8 cellular contexts compared by ENCODE assay signal in the genomic region with DNA sequence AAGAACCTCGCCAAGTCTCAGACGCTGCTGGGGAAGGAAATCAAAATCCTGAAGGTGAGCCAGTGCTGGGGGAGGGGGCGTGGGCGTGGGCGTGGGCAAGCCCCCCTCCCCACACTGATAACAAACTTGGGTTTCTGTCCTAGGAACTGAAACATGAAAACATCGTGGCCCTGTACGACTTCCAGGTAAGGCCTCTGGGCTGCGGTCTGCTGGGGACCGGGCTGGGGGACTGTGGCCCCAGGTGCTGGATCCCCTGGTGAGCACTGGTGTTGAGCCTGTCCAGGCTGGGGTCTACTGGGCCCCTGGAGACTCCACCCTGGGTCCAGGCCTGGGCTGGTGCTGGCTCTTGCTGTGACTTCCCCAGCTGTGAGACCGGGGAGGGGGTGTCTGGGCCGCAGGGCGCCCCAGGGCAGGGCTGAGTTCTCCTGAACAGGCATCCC. TPM values are rescaled to one million over a fixed set of nuclear protein-coding genes. Genes with fewer than 3 reads are reported as not detected.
DNase-seq lines count a peak whose midpoint lies in the region; ATAC-seq lines count a peak whose summit lies in the region.

No MANE protein-coding gene starts in this region.

- H3K4me1 Mint-ChIP-seq in immature natural killer cell, result peaks cover 11 to 26% of the 10 kb centered on the region in 2 donors

- peak overlapping the region; percentile 48 to 86 (median 82) for H3K9ac ChIP-seq in subcutaneous abdominal adipose tissue (ENCODE audit: low read length in 5 of 5)

- peaks cover 0 to 3% (median 0%) of the 10 kb centered on the region in 3 donors for H3K36me3 Mint-ChIP-seq in immature natural killer cell

- H3K27me3 ChIP-seq in subcutaneous abdominal adipose tissue (ENCODE audit: control insufficient read depth in 5 of 5, insufficient read depth in 4 of 5, low read length in 5 of 5), result no peaks in the 10 kb centered on the region

- ATAC-seq in GM18861 (IDR thresholded peaks at IDR 0.05; ENCODE audit: unreplicated experiment), result peak; percentile 10
- ATAC-seq in HG03064 (IDR thresholded peaks at IDR 0.05; ENCODE audit: low read depth, unreplicated experiment), result peak; percentile 19

- H3K9me3 Mint-ChIP-seq in immature natural killer cell, result no peaks in the 10 kb centered on the region

- peaks cover 0 to 19% (median 2%) of the 10 kb centered on the region in 5 donors for H3K36me3 ChIP-seq in subcutaneous abdominal adipose tissue (ENCODE audit: control insufficient read depth in 5 of 5, insufficient read depth in 5 of 5, low read length in 5 of 5)

- peak overlapping the region; percentile 83 to 86 (median 85) for H3K4me3 Mint-ChIP-seq in immature natural killer cell

- peaks cover 0 to 32% (median 24%) of the 10 kb centered on the region in 5 donors for H3K4me1 ChIP-seq in subcutaneous abdominal adipose tissue (ENCODE audit: control insufficient read depth in 5 of 5, insufficient read depth in 5 of 5, low read length in 5 of 5)

- H3K27ac ChIP-seq in subcutaneous abdominal adipose tissue (ENCODE audit: low read depth, low read length), result peak overlapping the region; percentile 95

- peaks cover 0 to 5% (median 4%) of the 10 kb centered on the region in 3 donors for H3K27me3 Mint-ChIP-seq in immature natural killer cell (ENCODE audit: low read depth in 3 of 3)

- H3K9me3 ChIP-seq in subcutaneous abdominal adipose tissue (ENCODE audit: control insufficient read depth in 5 of 5, low read length in 5 of 5), result no peaks in the 10 kb centered on the region

- peak overlapping the region; percentile 64 to 93 (median 87) for H3K27ac Mint-ChIP-seq in immature natural killer cell

- DNase-seq in activated naive CD4-positive, alpha-beta T cell treated with anti-CD3 and anti-CD28 coated beads, Interleukin-2, amount 50 U/mL, for 16 hours, result peak; percentile 32
- no peak for DNase-seq in immature natural killer cell
- DNase-seq in NCI-H2107 (lab: John Stamatoyannopoulos, UW), result no peak
- DNase-seq in inferior parietal cortex (ENCODE audit: extremely low spot score), result no peak
- DNase-seq in NCI-H82 treated with DMSO at 0.1 percent for 48 hours (lab: John Stamatoyannopoulos, UW; ENCODE audit: unreplicated experiment), result no peak

- peak overlapping the region; percentile 22 to 73 (median 70) for H3K4me3 ChIP-seq in subcutaneous abdominal adipose tissue (ENCODE audit: low read depth in 1 of 5, low read length in 5 of 5)

RNA-seq across cellular contexts. Expression of gene ULK1, which starts 1.2 kb away (rescaled TPM):
- 1 to 10 TPM in 1 of 3 donors, under 1 TPM in 1, not detected in 1; 0.36 to 1.2 TPM for polyA plus RNA-seq in immature natural killer cell

RNA-seq across cellular contexts. Expression of gene PUS1, which starts 33.4 kb away (rescaled TPM):
- 10 to 100 TPM in 1 of 3 donors, 1 to 10 TPM in 2; 4.4 to 14.5 (median 6.2) TPM for polyA plus RNA-seq in immature natural killer cell

RNA-seq across cellular contexts. Expression of gene EP400, which starts 54.1 kb away (rescaled TPM):
- polyA plus RNA-seq in immature natural killer cell, result 1 to 10 TPM in 1 of 3 donors, under 1 TPM in 2; 0.05 to 4.1 (median 0.74) TPM
